8 cellular contexts compared by ENCODE assay signal in the genomic region with DNA sequence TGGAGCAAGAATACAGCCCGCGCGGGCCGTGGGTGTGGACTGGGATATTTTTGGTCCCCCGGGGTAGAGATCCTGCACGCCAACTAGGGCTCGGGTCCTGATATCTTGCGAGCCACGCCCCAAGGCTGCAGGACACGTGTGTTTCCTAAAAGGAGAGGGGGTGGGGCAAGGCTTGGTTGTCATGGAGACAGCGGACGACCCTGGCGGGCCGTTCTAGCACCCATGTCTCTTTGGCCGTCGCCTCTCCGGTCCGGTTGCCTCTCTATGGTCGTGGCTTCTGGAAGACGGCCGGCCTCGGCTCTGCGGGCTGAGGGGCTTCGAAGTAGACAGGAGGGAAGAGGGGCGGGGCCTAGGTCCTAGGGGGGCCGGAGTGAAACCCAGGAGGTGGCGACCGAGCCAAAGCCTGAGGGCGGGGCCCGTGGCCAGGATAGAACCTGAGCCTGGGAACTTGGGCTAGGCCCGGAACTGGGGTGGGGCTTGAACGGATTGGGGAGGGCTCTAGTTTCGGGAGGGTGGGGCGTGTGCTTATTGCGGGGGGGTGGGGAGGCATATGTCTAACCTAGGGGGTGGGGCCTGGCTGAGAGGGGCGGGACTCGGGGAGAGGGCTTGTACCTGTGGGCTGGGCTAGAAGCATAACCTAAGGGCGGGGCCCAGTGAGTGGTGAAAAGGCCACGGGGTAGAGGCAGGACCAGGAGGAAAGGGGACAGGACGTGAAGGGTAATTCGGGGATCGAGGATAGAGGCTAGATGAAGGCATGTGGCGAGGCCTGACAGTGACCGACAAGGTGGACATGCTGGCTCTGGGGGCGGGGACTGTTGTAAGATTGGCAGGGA. TPM values are rescaled to one million over a fixed set of nuclear protein-coding genes. Genes with fewer than 3 reads are reported as not detected.
DNase-seq lines count a peak whose midpoint lies in the region; ATAC-seq and FAIRE-seq lines count a peak whose summit lies in the region.

No MANE protein-coding gene starts in this region.

- H3K4me1 Mint-ChIP-seq in activated T-cell treated with anti-CD3 and anti-CD28 coated beads, Interleukin-2, amount 50 U/mL, for 4 hours (ENCODE audit: low read depth), result peaks cover 28% of the 10 kb centered on the region

- H3K9me3 Mint-ChIP-seq in activated T-cell treated with anti-CD3 and anti-CD28 coated beads, Interleukin-2, amount 50 U/mL, for 4 hours, result no peaks in the 10 kb centered on the region

- peak; percentile 39 for ATAC-seq in GM21367 (IDR thresholded peaks at IDR 0.05; ENCODE audit: unreplicated experiment)
- peak; percentile 81 to 82 for ATAC-seq in activated T-cell treated with anti-CD3 and anti-CD28 coated beads, Interleukin-2, amount 50 U/mL, for 4 hours
- ATAC-seq in esophagus mucosa, result peak; percentile 92

- peak overlapping the region; percentile 91 for H3K4me3 Mint-ChIP-seq in activated T-cell treated with anti-CD3 and anti-CD28 coated beads, Interleukin-2, amount 50 U/mL, for 4 hours

- H3K36me3 Mint-ChIP-seq in activated T-cell treated with anti-CD3 and anti-CD28 coated beads, Interleukin-2, amount 50 U/mL, for 4 hours (ENCODE audit: insufficient read depth), result no peaks in the 10 kb centered on the region

- FAIRE-seq in HTR-8/SVneo (lab: Jason Lieb, UNC), result peak; percentile 89

- H3K27me3 Mint-ChIP-seq in activated T-cell treated with anti-CD3 and anti-CD28 coated beads, Interleukin-2, amount 50 U/mL, for 4 hours (ENCODE audit: low read depth), result no peaks in the 10 kb centered on the region

- DNase-seq in COR-L47 (lab: John Stamatoyannopoulos, UW) (peak; percentile 91), HTR-8/SVneo (ENCODE audit: insufficient read length, low spot score) (peak; percentile 88), OCI-M1 (lab: John Stamatoyannopoulos, UW) (peak; percentile 99), myocyte (ENCODE audit: low read depth) (peak; percentile 97)
- peak; percentile 91 for DNase-seq in activated T-cell treated with anti-CD3 and anti-CD28 coated beads, Interleukin-2, amount 50 U/mL, for 4 hours
- peak; percentile 88 for DNase-seq in stimulated activated CD8-positive, alpha-beta memory T cell treated with anti-CD3 and anti-CD28 coated beads, Interleukin-7, amount 100 ng/mL, for 24 hours (ENCODE audit: low read depth)

RNA-seq across cellular contexts. Expression of gene SLC27A1, which starts 0.7 kb away (rescaled TPM):
- 1 to 10 TPM; 1.5 to 2.1 (median 2.0) TPM for total RNA-seq in activated T-cell treated with anti-CD3 and anti-CD28 coated beads, Interleukin-2, amount 50 U/mL, for 4 hours
- total RNA-seq in esophagus mucosa (4.1 TPM), myocyte (35.8 and 41.3 TPM in 2 replicates)
- polyA plus RNA-seq in myocyte (2012), result 29.9 TPM

RNA-seq across cellular contexts. Expression of gene NXNL1, which starts 8.9 kb away (rescaled TPM):
- total RNA-seq in activated T-cell treated with anti-CD3 and anti-CD28 coated beads, Interleukin-2, amount 50 U/mL, for 4 hours, result not detected
- total RNA-seq in esophagus mucosa (not detected), myocyte (not detected in 2 replicates)
- polyA plus RNA-seq in myocyte (2012), result not detected

RNA-seq across cellular contexts. Expression of gene TMEM221, which starts 21.1 kb away (rescaled TPM):
- not detected for total RNA-seq in activated T-cell treated with anti-CD3 and anti-CD28 coated beads, Interleukin-2, amount 50 U/mL, for 4 hours
- total RNA-seq in esophagus mucosa, result not detected
- 0.31 and 2.6 TPM in 2 replicates for total RNA-seq in myocyte
- polyA plus RNA-seq in myocyte (2012), result 0.21 TPM

RNA-seq across cellular contexts. Expression of gene PGLS, which starts 41.9 kb away (rescaled TPM):
- total RNA-seq in activated T-cell treated with anti-CD3 and anti-CD28 coated beads, Interleukin-2, amount 50 U/mL, for 4 hours, result 10 to 100 TPM; 59.4 to 61.6 (median 60.9) TPM
- 104 TPM for total RNA-seq in esophagus mucosa
- 60.5 and 75.0 TPM in 2 replicates for total RNA-seq in myocyte
- 120 TPM for polyA plus RNA-seq in myocyte (2012)

RNA-seq across cellular contexts. Expression of gene MVB12A, which starts 49.7 kb away (rescaled TPM):
- total RNA-seq in activated T-cell treated with anti-CD3 and anti-CD28 coated beads, Interleukin-2, amount 50 U/mL, for 4 hours, result 10 to 100 TPM; 37.3 to 43.3 (median 38.6) TPM
- total RNA-seq in esophagus mucosa, result 49.9 TPM
- total RNA-seq in myocyte, result 53.3 and 71.6 TPM in 2 replicates
- 52.9 TPM for polyA plus RNA-seq in myocyte (2012)

Comparison
In these comparisons a context has a peak if more than half of its experiments do, and no peak if none do; other contexts are left out.
1. Peak in every context shown above with its lines: DNase-seq and ATAC-seq.
2. ATAC-seq: peak in every context shown above with its lines; median percentile 92 in esophagus mucosa; 82 in activated T-cell treated with anti-CD3 and anti-CD28 coated beads, Interleukin-2, amount 50 U/mL, for 4 hours; 39 in GM21367.